ENCODE assay signal across 20 cellular contexts in genomic region chr1:175520186-175520585, GRCh38.
DNase-seq lines count a peak whose midpoint lies in the region; ATAC-seq, FAIRE-seq and TF ChIP-seq lines count a peak whose summit lies in the region.
"Had no signal": no experiment of that assay in that cellular context is flagged by ENCODE, and none has a peak within 500 bp of the region (broad histone marks: within the 10 kb centered on the region; RNA-seq: fewer than 3 reads in every experiment).

No MANE protein-coding gene starts in this region.

- H3K9me3 ChIP-seq in A549 = no peaks in the 10 kb centered on the region
- no peaks in the 10 kb centered on the region for H3K9me3 ChIP-seq in K562 (replicated peaks; ENCODE audit: control insufficient read depth, insufficient read depth, low read depth, low read length)
- no peaks in the 10 kb centered on the region for H3K9me3 ChIP-seq in SK-N-SH
- no peaks in the 10 kb centered on the region for H3K9me3 ChIP-seq in hepatocyte (ENCODE audit: low read depth)
- H3K9me3 ChIP-seq: esophagus squamous epithelium had no signal

- TF ChIP-seq EP300 in A549 (IDR thresholded peaks at IDR 0.05) = no peak
- no peak for TF ChIP-seq EP300 in K562 (IDR thresholded peaks at IDR 0.05; ENCODE audit: low read length)
- no peak for TF ChIP-seq EP300 in SK-N-SH (IDR thresholded peaks at IDR 0.05; ENCODE audit: borderline replicate concordance in 1 of 2, low read depth in 1 of 2, low read length in 1 of 2)

- no TSS peak for BruUV-seq in K562 (replicated peaks; lab: Mats Ljungman, UMichigan)

- POLR2A ChIA-PET in A549 (lab: Yijun Ruan, JAX) = no interaction called here
- POLR2A ChIA-PET in K562 (lab: Yijun Ruan, JAX) = no interaction called here
- POLR2A ChIA-PET in SK-N-SH (lab: Yijun Ruan, JAX) = no interaction called here

- TF ChIP-seq RAD21 in A549 (conservative IDR thresholded peaks at IDR 0.05 in 1 of 2, IDR thresholded peaks at IDR 0.05 in 1 of 2) (no peak), K562 (CRISPR knock-in tag; conservative IDR thresholded peaks at IDR 0.05 in 1 of 2, IDR thresholded peaks at IDR 0.05 in 1 of 2) (no peak), SK-N-SH (IDR thresholded peaks at IDR 0.05; ENCODE audit: low read length) (no peak)

- CTCF ChIA-PET in A549 (lab: Yijun Ruan, JAX) (no interaction called here), K562 (lab: Yijun Ruan, JAX; ENCODE audit: low intra/inter-chr PET ratio) (no interaction called here), SK-N-SH (lab: Yijun Ruan, JAX) (interaction anchor here (0.7 to 1.8 kb wide), 2 partner anchors 144 to 146 kb away, joined by 3 to 4 read pairs; no protein-coding TSS in a partner anchor)

- TF ChIP-seq CTCF in A549 (IDR thresholded peaks at IDR 0.05) = no peak
- no peak for TF ChIP-seq CTCF in LNCaP clone FGC (IDR thresholded peaks at IDR 0.05; ENCODE audit: control insufficient read depth, extremely low read depth, insufficient read depth)
- no peak for TF ChIP-seq CTCF in K562 (IDR thresholded peaks at IDR 0.05 in 2 of 3, conservative IDR thresholded peaks at IDR 0.05 in 1 of 3; ENCODE audit: insufficient read depth in 2 of 3, low read depth in 1 of 3, low read length in 3 of 3)
- no peak for TF ChIP-seq CTCF in SK-N-SH (IDR thresholded peaks at IDR 0.05)
- TF ChIP-seq CTCF in hepatocyte (IDR thresholded peaks at IDR 0.05; ENCODE audit: poor library complexity) = no peak

- H2AFZ ChIP-seq in K562 (ENCODE audit: low read depth, low read length) (no peak overlapping the region), SK-N-SH (ENCODE audit: low read depth) (no peak overlapping the region), hepatocyte (no peak overlapping the region)

- H3K9me2 ChIP-seq in SK-N-SH (no peaks in the 10 kb centered on the region), hepatocyte (replicated peaks; ENCODE audit: insufficient read depth) (no peaks in the 10 kb centered on the region)

- intact Hi-C loops in K562 (cut with micrococcal nuclease) = no loop called here

- no peak for DNase-seq in A549 (ENCODE audit: low read depth in 1 of 2, low spot score in 1 of 2)
- DNase-seq in LNCaP clone FGC (ENCODE audit: low read depth) = peak; percentile 10
- DNase-seq in K562 (ENCODE audit: extremely low read depth in 1 of 4, low spot score in 3 of 4) = no peak
- DNase-seq in lung microvascular endothelial cell (ENCODE audit: low read depth in 2 of 2) = peak; percentile 7 to 19
- no peak for DNase-seq in SK-N-SH
- DNase-seq in hepatocyte (ENCODE audit: low spot score) = no peak
- DNase-seq in NOMO-1 treated with DMSO at 0.1 percent for 48 hours (lab: John Stamatoyannopoulos, UW; ENCODE audit: unreplicated experiment) = no peak
- DNase-seq in activated CD4-positive, alpha-beta T cell treated with anti-CD3 and anti-CD28 coated beads, Interleukin-2, amount 50 U/mL, for 48 hours = no peak
- DNase-seq: activated CD8-positive, alpha-beta T cell treated with anti-CD3 and anti-CD28 coated beads, Interleukin-2, amount 10 ng/mL, durations not matched to agents 7 days and 5 days; activated T-cell treated with anti-CD3 and anti-CD28 coated beads, Interleukin-2, amount 50 U/mL, for 48 hours; CD4-positive, alpha-beta T cell; EL; esophagus squamous epithelium; NCI-H187 treated with DMSO at 0.1 percent for 48 hours; NCI-H82; stimulated activated CD4-positive, alpha-beta T cell treated with anti-CD3 and anti-CD28 coated beads, Interleukin-1b, Interleukin-23, amount 100 ng/mL, for 48 hours; T-helper 1 cell had no signal

- TF ChIP-seq POLR2A in A549 (IDR thresholded peaks at IDR 0.05; ENCODE audit: low read length) (no peak), K562 (conservative IDR thresholded peaks at IDR 0.05) (no peak)

- no peak overlapping the region for H3K4me3 ChIP-seq in A549
- H3K4me3 ChIP-seq in LNCaP clone FGC (ENCODE audit: low read depth, low read length) = no peak overlapping the region
- H3K4me3 ChIP-seq in K562 = no peak overlapping the region
- no peak overlapping the region for H3K4me3 ChIP-seq in SK-N-SH (ENCODE audit: low read depth in 2 of 2, low read length in 1 of 2)
- no peak overlapping the region for H3K4me3 ChIP-seq in hepatocyte
- H3K4me3 ChIP-seq: esophagus squamous epithelium, heart right ventricle had no signal

- no peaks in the 10 kb centered on the region for H3F3A ChIP-seq in SK-N-SH (replicated peaks; ENCODE audit: insufficient read depth)

- H3K9ac ChIP-seq in K562 (ENCODE audit: insufficient read depth in 1 of 2, low read depth in 2 of 2, low read length in 2 of 2) (no peak overlapping the region), SK-N-SH (no peak overlapping the region)

- H3K4me2 ChIP-seq in A549 (no peak overlapping the region), K562 (ENCODE audit: insufficient read depth, low read length) (no peak overlapping the region), SK-N-SH (no peak overlapping the region), hepatocyte (no peak overlapping the region)

- 0% methylated on average over 3 of the region's 3 CpGs for WGBS in A549 (ENCODE audit: missing lambda C conversion rate)
- 2% methylated on average over 3 of the region's 3 CpGs for WGBS in K562 (ENCODE audit: insufficient coverage, low coverage, missing lambda C conversion rate)
- WGBS in SK-N-SH (ENCODE audit: low lambda C conversion rate) = 13% methylated on average over 3 of the region's 3 CpGs
- WGBS in hepatocyte (ENCODE audit: low lambda C conversion rate, missing lambda C conversion rate) = 78% methylated on average over 3 of the region's 3 CpGs

- H3K36me3 ChIP-seq in K562 (ENCODE audit: control insufficient read depth, insufficient read depth, low read length) = no peaks in the 10 kb centered on the region
- H3K36me3 ChIP-seq in SK-N-SH (replicated peaks in 1 of 2; ENCODE audit: control insufficient read depth in 1 of 2, insufficient read depth in 2 of 2, low read length in 1 of 2) = no peaks in the 10 kb centered on the region
- no peaks in the 10 kb centered on the region for H3K36me3 ChIP-seq in hepatocyte (replicated peaks; ENCODE audit: insufficient read depth, low read depth)
- H3K36me3 ChIP-seq: esophagus squamous epithelium, heart right ventricle had no signal

- no peaks in the 10 kb centered on the region for H3K9me1 ChIP-seq in K562 (ENCODE audit: control insufficient read depth, insufficient read depth, low read length)

- no peaks in the 10 kb centered on the region for H3K79me2 ChIP-seq in K562 (ENCODE audit: control insufficient read depth, insufficient read depth, low read length)
- no peaks in the 10 kb centered on the region for H3K79me2 ChIP-seq in SK-N-SH (ENCODE audit: insufficient read depth)
- no peaks in the 10 kb centered on the region for H3K79me2 ChIP-seq in hepatocyte

- no peak overlapping the region for H3K27ac ChIP-seq in A549
- H3K27ac ChIP-seq in K562 (ENCODE audit: extremely low read depth, low read depth, low read length) = no peak overlapping the region
- no peak overlapping the region for H3K27ac ChIP-seq in SK-N-SH (ENCODE audit: low read depth in 2 of 2, low read length in 1 of 2)
- H3K27ac ChIP-seq in hepatocyte = no peak overlapping the region
- H3K27ac ChIP-seq: esophagus squamous epithelium, heart right ventricle, VCaP had no signal

- H3K27me3 ChIP-seq in K562 (ENCODE audit: control insufficient read depth in 2 of 2, insufficient read depth in 2 of 2, low read length in 2 of 2) (no peaks in the 10 kb centered on the region), SK-N-SH (ENCODE audit: insufficient read depth) (no peaks in the 10 kb centered on the region), hepatocyte (no peaks in the 10 kb centered on the region)

- FAIRE-seq in A549 (lab: Jason Lieb, UNC) = no peak
- FAIRE-seq in K562 (lab: Jason Lieb, UNC) = no peak

- no peaks in the 10 kb centered on the region for H3K4me1 ChIP-seq in A549
- no peaks in the 10 kb centered on the region for H3K4me1 ChIP-seq in K562 (replicated peaks in 1 of 2; ENCODE audit: control insufficient read depth in 2 of 2, insufficient read depth in 2 of 2, low read length in 2 of 2)
- peaks cover 0 to 17% of the 10 kb centered on the region in 2 experiments; a peak in 2 of 4 replicates for H3K4me1 ChIP-seq in SK-N-SH (ENCODE audit: control insufficient read depth in 1 of 2, insufficient read depth in 2 of 2, low read depth in 1 of 2, low read length in 1 of 2)
- H3K4me1 ChIP-seq in hepatocyte (ENCODE audit: insufficient read depth) = no peaks in the 10 kb centered on the region

- H4K20me1 ChIP-seq in K562 (replicated peaks; ENCODE audit: control insufficient read depth, insufficient read depth, low read length) (no peaks in the 10 kb centered on the region), SK-N-SH (ENCODE audit: insufficient read depth) (no peaks in the 10 kb centered on the region), hepatocyte (ENCODE audit: insufficient read depth, poor library complexity, severe bottlenecking) (no peaks in the 10 kb centered on the region)

- in situ Hi-C loops in K562 (cut with MboI) = no loop called here

- ATAC-seq in A549 (no peak), K562 (no peak)
- ATAC-seq: activated CD8-positive, alpha-beta T cell treated with anti-CD3 and anti-CD28 coated beads, Interleukin-2, amount 10 ng/mL, durations not matched to agents 7 days and 5 days; sciatic nerve had no signal

TF ChIP-seq in A549, 52 proteins besides CTCF, POLR2A, EP300 and RAD21 (continues in another document):
- no peak for TF ChIP-seq RCOR1 (IDR thresholded peaks at IDR 0.05; ENCODE audit: low read depth, low read length)
- TF ChIP-seq MAFK (IDR thresholded peaks at IDR 0.05; ENCODE audit: partially characterized antibody) = peak; percentile 75
- no peak for TF ChIP-seq CHD2 (IDR thresholded peaks at IDR 0.05; ENCODE audit: low read length, partially characterized antibody)
- TF ChIP-seq EHMT2 (IDR thresholded peaks at IDR 0.05; ENCODE audit: low read depth) = no peak

TF ChIP-seq in K562, 482 proteins besides CTCF, POLR2A, EP300 and RAD21 (continues in another document):
- TF ChIP-seq CBFB (CRISPR knock-in tag; IDR thresholded peaks at IDR 0.05) = no peak
- TF ChIP-seq C11orf30 (IDR thresholded peaks at IDR 0.05; ENCODE audit: low read depth) = peak; percentile 55
- peak; percentile 51; the same call in 1 of the 2 replicates for TF ChIP-seq MAFK (IDR thresholded peaks at IDR 0.05; ENCODE audit: low read length)

TF ChIP-seq in SK-N-SH, 30 proteins besides CTCF, POLR2A, EP300 and RAD21 (continues in another document):
- TF ChIP-seq MEF2A (IDR thresholded peaks at IDR 0.05; ENCODE audit: borderline replicate concordance, low read depth) (no peak), TAF1 (IDR thresholded peaks at IDR 0.05; ENCODE audit: borderline replicate concordance, low read depth, low read length) (no peak), SMC3 (IDR thresholded peaks at IDR 0.05; ENCODE audit: low read depth, low read length) (no peak), CHD2 (IDR thresholded peaks at IDR 0.05; ENCODE audit: low read length, partially characterized antibody) (no peak)

Comparison
In these comparisons a context has a peak if more than half of its experiments do, and no peak if none do; other contexts are left out.
1. DNase-seq: peak in LNCaP clone FGC (single experiment) and lung microvascular endothelial cell (2 of 2); none in A549 (0 of 2), K562 (0 of 4), SK-N-SH (single experiment), hepatocyte (single experiment), NOMO-1 treated with DMSO at 0.1 percent for 48 hours (single experiment) and activated CD4-positive, alpha-beta T cell treated with anti-CD3 and anti-CD28 coated beads, Interleukin-2, amount 50 U/mL, for 48 hours (0 of 2).
2. Of the 35 proteins assayed by ChIP-seq in both K562 and A549: peak only in K562: none; only in A549: none; in both: MAFK; in neither: 34.